8 cellular contexts compared by ENCODE assay signal in genomic region chr12:123075591-123076171, GRCh38.
DNase-seq lines count a peak whose midpoint lies in the region; ATAC-seq, FAIRE-seq and TF ChIP-seq lines count a peak whose summit lies in the region.

No MANE protein-coding gene starts in this region.

- no peaks in the 10 kb centered on the region for H3K9me3 Mint-ChIP-seq in activated naive CD4-positive, alpha-beta T cell treated with anti-CD3 and anti-CD28 coated beads for 36 hours

- peaks cover 0 to 33% (median 15%) of the 10 kb centered on the region in 4 donors for H3K4me1 ChIP-seq in Peyer's patch
- peaks cover 63% of the 10 kb centered on the region for H3K4me1 ChIP-seq in HepG2 (ENCODE audit: insufficient read depth, low read length)

- no peaks in the 10 kb centered on the region for H3K9me3 ChIP-seq in Peyer's patch
- no peaks in the 10 kb centered on the region for H3K9me3 ChIP-seq in HepG2 (ENCODE audit: low read length)

- in situ Hi-C loops in HepG2 (cut with HindIII; ENCODE audit: extremely low pct_ligation_motif_present, low pct_unique_long_range_greater_than_20kb), result no loop called here

- peak overlapping the region; percentile 69 for H3K4me2 ChIP-seq in HepG2 (ENCODE audit: low read depth, low read length)

- CTCF ChIA-PET in activated naive CD4-positive, alpha-beta T cell treated with anti-CD3 and anti-CD28 coated beads for 36 hours (lab: Charles Lee), result interaction anchor here (0.9 to 4.7 kb wide), 15 partner anchors 9 to 163 kb away, joined by 3 to 53 read pairs (median 3); no protein-coding TSS in a partner anchor
- CTCF ChIA-PET in HepG2 (lab: Yijun Ruan, JAX; ENCODE audit: low intra/inter-chr PET ratio, low total read pairs), result interaction anchor here (1.6 kb wide), 1 partner anchor 32 kb away, joined by 7 read pairs; no protein-coding TSS in a partner anchor

- no peaks in the 10 kb centered on the region for H3K27me3 Mint-ChIP-seq in activated naive CD4-positive, alpha-beta T cell treated with anti-CD3 and anti-CD28 coated beads for 36 hours (ENCODE audit: low read depth)

- peak; percentile 45 for ATAC-seq in GM21576 (IDR thresholded peaks at IDR 0.05; ENCODE audit: unreplicated experiment)
- ATAC-seq in HepG2, result peak; percentile 89
- ATAC-seq in HG02981 (IDR thresholded peaks at IDR 0.05; ENCODE audit: unreplicated experiment), result no peak
- no peak for ATAC-seq in HG03039 (IDR thresholded peaks at IDR 0.05; ENCODE audit: unreplicated experiment)

- H3K4me3 Mint-ChIP-seq in activated naive CD4-positive, alpha-beta T cell treated with anti-CD3 and anti-CD28 coated beads for 36 hours, result peak overlapping the region; percentile 67

- no peaks in the 10 kb centered on the region for H4K20me1 ChIP-seq in HepG2 (ENCODE audit: insufficient read depth, low read length)

- no peak for TF ChIP-seq EP300 in HepG2 (IDR thresholded peaks at IDR 0.05; ENCODE audit: low read depth in 2 of 2, low read length in 2 of 2)
- TF ChIP-seq EP300 in HepG2 (CRISPR knock-in tag; IDR thresholded peaks at IDR 0.05; ENCODE audit: borderline replicate concordance), result no peak

- H3K4me3 ChIP-seq in Peyer's patch (peak overlapping the region in 2 of 4 donors; percentile 6 to 20), HepG2 (replicated peaks in 1 of 3; ENCODE audit: insufficient read depth in 1 of 3, low read depth in 2 of 3, low read length in 3 of 3) (peak overlapping the region in 2 of 3 experiments; percentile 27 to 56; a peak in 3 of 6 replicates)

- no peak for TF ChIP-seq POLR2A in Peyer's patch (IDR thresholded peaks at IDR 0.05)
- no peak for TF ChIP-seq POLR2A in HepG2 (IDR thresholded peaks at IDR 0.05; ENCODE audit: insufficient read depth in 1 of 2, low read depth in 2 of 2, low read length in 2 of 2)

- H3K9ac ChIP-seq in HepG2 (ENCODE audit: insufficient read depth, low read depth, low read length), result peak overlapping the region; percentile 29; the same call in 1 of the 2 replicates

- DNase-seq in Peyer's patch (peak in 2 of 3 donors; percentile 74 to 81), HepG2 (ENCODE audit: low spot score) (peak; percentile 78), Ammon's horn (ENCODE audit: low spot score) (no peak)
- DNase-seq in activated naive CD4-positive, alpha-beta T cell treated with anti-CD3 and anti-CD28 coated beads for 36 hours, result peak; percentile 90
- peak; percentile 59 for DNase-seq in stimulated activated CD8-positive, alpha-beta memory T cell treated with anti-CD3 and anti-CD28 coated beads, Interleukin-2, amount 100 ng/mL, for 1 hour (ENCODE audit: low read depth in 2 of 2)

- intact Hi-C loops in activated naive CD4-positive, alpha-beta T cell treated with anti-CD3 and anti-CD28 coated beads for 36 hours (cut with micrococcal nuclease), result loop anchor here (1.0 to 5.0 kb wide), 19 partner anchors 32 to 1862 kb away; partner anchors contain the start of genes ARL6IP4, KNTC1, MPHOSPH9 and MTRFR
- intact Hi-C loops in HepG2 (cut with micrococcal nuclease; ENCODE audit: unreplicated experiment), result loop anchor here (5.0 kb wide), 1 partner anchor 103 kb away; no protein-coding TSS in a partner anchor

- no peak for TF ChIP-seq RAD21 in HepG2 (CRISPR knock-in tag; IDR thresholded peaks at IDR 0.05)

- H3K27ac ChIP-seq in Peyer's patch (peak overlapping the region; percentile 33 to 74 (median 62)), HepG2 (ENCODE audit: extremely low read length, insufficient read depth, low read length) (peak overlapping the region; percentile 43)

- no peaks in the 10 kb centered on the region for H3K36me3 Mint-ChIP-seq in activated naive CD4-positive, alpha-beta T cell treated with anti-CD3 and anti-CD28 coated beads for 36 hours (ENCODE audit: low read depth)

- H3K36me3 ChIP-seq in Peyer's patch (no peaks in the 10 kb centered on the region), HepG2 (replicated peaks in 1 of 2; ENCODE audit: control insufficient read depth in 1 of 2, insufficient read depth in 2 of 2, low read length in 2 of 2) (peaks cover 0 to 2% of the 10 kb centered on the region in 2 experiments; a peak in 2 of 5 replicates)

- H3K27ac Mint-ChIP-seq in activated naive CD4-positive, alpha-beta T cell treated with anti-CD3 and anti-CD28 coated beads for 36 hours, result peak overlapping the region; percentile 93

- POLR2A ChIA-PET in HepG2 (lab: Yijun Ruan, JAX), result interaction anchor here (1.0 to 1.9 kb wide), 5 partner anchors 13 to 158 kb away, joined by 3 to 11 read pairs (median 8); partner anchors contain the start of genes MPHOSPH9 and MTRFR

- no peak overlapping the region for H2AFZ ChIP-seq in HepG2 (ENCODE audit: low read length)

- FAIRE-seq in HepG2 (lab: Jason Lieb, UNC), result peak; percentile 81

- H3K27me3 ChIP-seq in Peyer's patch, result no peaks in the 10 kb centered on the region
- no peaks in the 10 kb centered on the region for H3K27me3 ChIP-seq in HepG2 (ENCODE audit: control insufficient read depth in 1 of 2, insufficient read depth in 2 of 2, low read length in 2 of 2)

- H3K4me1 Mint-ChIP-seq in activated naive CD4-positive, alpha-beta T cell treated with anti-CD3 and anti-CD28 coated beads for 36 hours (ENCODE audit: low read depth), result peaks cover 44% of the 10 kb centered on the region

- TF ChIP-seq CTCF in Peyer's patch (IDR thresholded peaks at IDR 0.05), result peak in 2 of 6 experiments; percentile 8 to 11
- peak; percentile 73 for TF ChIP-seq CTCF in HepG2 (CRISPR knock-in tag; IDR thresholded peaks at IDR 0.05)

- no peaks in the 10 kb centered on the region for H3K79me2 ChIP-seq in HepG2 (ENCODE audit: insufficient read depth, low read length)

- 22% methylated on average over 12 of the region's 17 CpGs for WGBS in HepG2 (ENCODE audit: low lambda C conversion rate)

- no TSS peak for BruUV-seq in HepG2 (replicated peaks; lab: Mats Ljungman, UMichigan)

TF ChIP-seq in HepG2, 621 proteins besides CTCF, POLR2A, EP300 and RAD21 (continues in another document):
- TF ChIP-seq BORCS8-MEF2B (CRISPR knock-in tag; IDR thresholded peaks at IDR 0.05) (0 out of 2 replicates have a peak, but pooled peaks have one; percentile 51), SKIL (CRISPR knock-in tag; IDR thresholded peaks at IDR 0.05; ENCODE audit: borderline replicate concordance) (no peak), TCF7 (IDR thresholded peaks at IDR 0.05; ENCODE audit: low read depth) (peak; percentile 69; the same call in 1 of the 2 replicates), STAG1 (CRISPR knock-in tag; IDR thresholded peaks at IDR 0.05) (peak; percentile 58), MEF2D (CRISPR knock-in tag; IDR thresholded peaks at IDR 0.05) (0 out of 2 replicates have a peak, but pooled peaks have one; percentile 26), MYPOP (CRISPR knock-in tag; IDR thresholded peaks at IDR 0.05) (no peak), KDM2A (CRISPR knock-in tag; IDR thresholded peaks at IDR 0.05; ENCODE audit: borderline replicate concordance, low read depth) (0 out of 2 replicates have a peak, but pooled peaks have one; percentile 17), HNRNPLL (IDR thresholded peaks at IDR 0.05; ENCODE audit: low read depth, low read length, poor library complexity, severe bottlenecking) (peak; percentile 26), NCOR1 (IDR thresholded peaks at IDR 0.05; ENCODE audit: borderline replicate concordance, low read length) (no peak), SMAD9 (CRISPR knock-in tag; IDR thresholded peaks at IDR 0.05) (0 out of 2 replicates have a peak, but pooled peaks have one; percentile 51), SMC3 (IDR thresholded peaks at IDR 0.05; ENCODE audit: low read length) (0 out of 2 replicates have a peak, but pooled peaks have one; percentile 7), ZNF350 (CRISPR knock-in tag; IDR thresholded peaks at IDR 0.05; ENCODE audit: borderline replicate concordance, low read depth) (no peak), ZNF572 (CRISPR knock-in tag; IDR thresholded peaks at IDR 0.05) (0 out of 2 replicates have a peak, but pooled peaks have one; percentile 43), SP5 (CRISPR knock-in tag; IDR thresholded peaks at IDR 0.05; ENCODE audit: borderline replicate concordance, low read depth) (0 out of 2 replicates have a peak, but pooled peaks have one; percentile 17)

Comparison
In these comparisons a context has a peak if more than half of its experiments do, and no peak if none do; other contexts are left out.
1. ATAC-seq: peak in GM21576 (single experiment) and HepG2 (single experiment); none in HG02981 (single experiment) and HG03039 (single experiment).